ENCODE assay signal across 19 cellular contexts in the genomic region with DNA sequence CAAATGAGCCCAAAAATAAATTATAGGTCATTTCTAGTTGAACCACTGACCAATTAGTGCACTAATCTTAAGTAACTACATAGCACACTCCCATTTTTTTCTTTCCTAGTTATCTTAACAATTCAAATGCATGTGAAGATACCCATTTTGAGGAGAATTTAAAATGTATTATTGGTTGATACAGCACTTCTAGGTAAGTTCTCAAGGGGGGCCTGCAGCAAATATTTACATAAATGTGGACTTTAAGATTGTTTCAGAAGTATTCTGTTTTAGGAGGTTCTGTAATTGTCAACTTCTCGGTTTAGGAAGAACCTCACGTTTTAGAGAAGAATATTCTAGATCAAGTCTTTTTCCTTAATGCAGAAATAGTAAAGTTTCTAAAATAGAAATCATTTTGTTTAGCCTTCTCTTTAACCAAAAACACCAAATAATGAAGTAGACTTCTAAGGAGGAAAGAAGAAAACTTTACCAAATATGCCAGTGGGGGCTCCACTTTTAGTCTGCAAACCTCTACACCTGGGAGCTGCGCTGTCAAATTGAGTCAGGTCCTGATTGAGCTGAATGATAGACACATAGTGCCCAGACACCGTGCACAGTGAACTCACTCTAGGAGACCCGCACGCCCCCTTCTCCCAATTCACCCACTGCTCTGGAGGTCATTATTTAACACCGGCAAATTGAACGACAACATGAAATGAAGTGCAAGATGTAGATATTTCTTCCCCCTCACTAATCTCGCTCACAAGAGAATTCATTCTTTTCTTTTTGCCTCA.
DNase-seq lines count a peak whose midpoint lies in the region; ATAC-seq, FAIRE-seq and TF ChIP-seq lines count a peak whose summit lies in the region.
"Had no signal": no experiment of that assay in that cellular context is flagged by ENCODE, and none has a peak within 500 bp of the region (broad histone marks: within the 10 kb centered on the region; RNA-seq: fewer than 3 reads in every experiment).

No MANE protein-coding gene starts in this region.

- no peaks in the 10 kb centered on the region for H3K9me3 ChIP-seq in Loucy (ENCODE audit: insufficient read depth, low read depth, low read length)
- no peaks in the 10 kb centered on the region for H3K9me3 ChIP-seq in small intestine (ENCODE audit: control insufficient read depth, low read depth)
- H3K9me3 ChIP-seq: Caco-2, HAP-1 had no signal

- H3K4me2 ChIP-seq in Loucy (ENCODE audit: low read depth, low read length, poor library complexity, severe bottlenecking) (peak overlapping the region; percentile 86), mesendoderm (ENCODE audit: low read length) (no peak overlapping the region)

- H3K18ac ChIP-seq in mesendoderm (ENCODE audit: low read length): peak overlapping the region; percentile 70

- peaks cover 88% of the 10 kb centered on the region for H3K79me2 ChIP-seq in Loucy (ENCODE audit: insufficient read depth, low read length)
- H3K79me2 ChIP-seq in mesendoderm (ENCODE audit: control insufficient read depth, insufficient read depth, low read length): no peaks in the 10 kb centered on the region

- TF ChIP-seq CTCF in Loucy (conservative IDR thresholded peaks at IDR 0.05; ENCODE audit: low read length): peak; percentile 2; the same call in 1 of the 2 replicates

- ATAC-seq in activated naive CD4-positive, alpha-beta T cell treated with anti-CD3 and anti-CD28 coated beads, Interleukin-2, amount 50 U/mL, for 72 hours: no peak
- ATAC-seq: HepG2 had no signal

- H3K27ac Mint-ChIP-seq in activated naive CD4-positive, alpha-beta T cell treated with anti-CD3 and anti-CD28 coated beads, Interleukin-2, amount 50 U/mL, for 24 hours: peak overlapping the region; percentile 62
- H3K27ac Mint-ChIP-seq in activated naive CD4-positive, alpha-beta T cell treated with anti-CD3 and anti-CD28 coated beads, Interleukin-2, amount 50 U/mL, for 72 hours: peak overlapping the region in 1 of 2 donors; percentile 12

- no peak overlapping the region for H2AFZ ChIP-seq in Loucy (ENCODE audit: low read length)

- H3K27ac ChIP-seq in mesendoderm (ENCODE audit: low read depth, low read length) (no peak overlapping the region), small intestine (ENCODE audit: low read depth in 1 of 2, low read length in 1 of 2) (no peak overlapping the region)
- H3K27ac ChIP-seq: BLaER1 had no signal

- H3K56ac ChIP-seq in mesendoderm (ENCODE audit: low read length): peak overlapping the region; percentile 17

- no peaks in the 10 kb centered on the region for H3K9me2 ChIP-seq in Loucy (replicated peaks; ENCODE audit: low read depth, low read length)

- no peak overlapping the region for H3K4me3 Mint-ChIP-seq in activated naive CD4-positive, alpha-beta T cell treated with anti-CD3 and anti-CD28 coated beads, Interleukin-2, amount 50 U/mL, for 24 hours
- H3K4me3 Mint-ChIP-seq: CD8-positive, alpha-beta memory T cell had no signal

- peaks cover 25% of the 10 kb centered on the region for H3F3A ChIP-seq in Loucy (ENCODE audit: low read depth)

- peak overlapping the region; percentile 54 for H2BK120ac ChIP-seq in mesendoderm (ENCODE audit: low read depth, low read length)

- H3K9ac ChIP-seq in Loucy (ENCODE audit: low read depth, low read length, poor library complexity, severe bottlenecking) (peak overlapping the region; percentile 84), mesendoderm (ENCODE audit: low read length) (no peak overlapping the region)
- H3K9ac ChIP-seq: BLaER1 had no signal

- H4K8ac ChIP-seq in mesendoderm (ENCODE audit: low read depth, low read length): no peak overlapping the region

- H3K9me3 Mint-ChIP-seq in activated naive CD4-positive, alpha-beta T cell treated with anti-CD3 and anti-CD28 coated beads, Interleukin-2, amount 50 U/mL, for 24 hours: no peaks in the 10 kb centered on the region
- no peaks in the 10 kb centered on the region for H3K9me3 Mint-ChIP-seq in activated naive CD4-positive, alpha-beta T cell treated with anti-CD3 and anti-CD28 coated beads, Interleukin-2, amount 50 U/mL, for 72 hours
- H3K9me3 Mint-ChIP-seq: CD8-positive, alpha-beta memory T cell had no signal

- no peak overlapping the region for H4K5ac ChIP-seq in mesendoderm (ENCODE audit: low read length)

- no peak overlapping the region for H2BK15ac ChIP-seq in mesendoderm (replicated peaks; ENCODE audit: low read depth)

- H3K23ac ChIP-seq in mesendoderm (ENCODE audit: low read length): no peak overlapping the region

- DNase-seq in activated naive CD4-positive, alpha-beta T cell treated with anti-CD3 and anti-CD28 coated beads, Interleukin-2, amount 50 U/mL, for 72 hours (ENCODE audit: low spot score in 2 of 2): no peak
- no peak for DNase-seq in mesendoderm
- no peak for DNase-seq in small intestine
- DNase-seq in NCI-H1930 (lab: John Stamatoyannopoulos, UW): no peak
- DNase-seq in cortex of kidney (lab: John Stamatoyannopoulos, UW): no peak
- DNase-seq: 8988T; AML-193; Caco-2; CD8-positive, alpha-beta memory T cell; DND-41; GDM1 had no signal

- no peak for FAIRE-seq in small intestine (lab: Jason Lieb, UNC)
- FAIRE-seq: GM19239, H1, HepG2, HTR-8/SVneo had no signal

- no peaks in the 10 kb centered on the region for H3K36me3 Mint-ChIP-seq in activated naive CD4-positive, alpha-beta T cell treated with anti-CD3 and anti-CD28 coated beads, Interleukin-2, amount 50 U/mL, for 24 hours
- H3K36me3 Mint-ChIP-seq in activated naive CD4-positive, alpha-beta T cell treated with anti-CD3 and anti-CD28 coated beads, Interleukin-2, amount 50 U/mL, for 72 hours: peaks cover 1 to 9% of the 10 kb centered on the region in 2 donors

- H3K4me3 ChIP-seq in Loucy (ENCODE audit: low read length, poor library complexity, severe bottlenecking) (no peak overlapping the region), mesendoderm (ENCODE audit: low read length) (no peak overlapping the region), small intestine (ENCODE audit: low read depth in 1 of 2, low read length in 2 of 2) (no peak overlapping the region)
- H3K4me3 ChIP-seq: BLaER1, HAP-1 had no signal

- H3K27me3 Mint-ChIP-seq in activated naive CD4-positive, alpha-beta T cell treated with anti-CD3 and anti-CD28 coated beads, Interleukin-2, amount 50 U/mL, for 24 hours: no peaks in the 10 kb centered on the region
- H3K27me3 Mint-ChIP-seq: CD8-positive, alpha-beta memory T cell had no signal

- no peak overlapping the region for H2BK5ac ChIP-seq in mesendoderm (ENCODE audit: low read length)

- H3K4me1 Mint-ChIP-seq in activated naive CD4-positive, alpha-beta T cell treated with anti-CD3 and anti-CD28 coated beads, Interleukin-2, amount 50 U/mL, for 24 hours: peaks cover 67% of the 10 kb centered on the region

- H3K79me1 ChIP-seq in mesendoderm (ENCODE audit: low read length): no peaks in the 10 kb centered on the region

- H3K4me1 ChIP-seq in Loucy (ENCODE audit: insufficient read depth, low read length, poor library complexity, severe bottlenecking) (peaks cover 71% of the 10 kb centered on the region), mesendoderm (ENCODE audit: control insufficient read depth, low read depth, low read length) (peaks cover 7% of the 10 kb centered on the region), small intestine (ENCODE audit: control insufficient read depth in 2 of 2, insufficient read depth in 1 of 2, low read depth in 1 of 2, low read length in 1 of 2) (peaks cover 2 to 7% of the 10 kb centered on the region in 2 donors)

- no peak overlapping the region for H3K4ac ChIP-seq in mesendoderm (ENCODE audit: low read depth, low read length)

- 0 out of 2 replicates have a peak, but pooled peaks cover 4% of the 10 kb centered on the region for H3K36me3 ChIP-seq in Loucy (ENCODE audit: insufficient read depth, low read length)
- no peaks in the 10 kb centered on the region for H3K36me3 ChIP-seq in mesendoderm (ENCODE audit: control insufficient read depth, insufficient read depth, low read length)
- no peaks in the 10 kb centered on the region for H3K36me3 ChIP-seq in small intestine (ENCODE audit: control insufficient read depth in 2 of 2, insufficient read depth in 2 of 2, low read length in 2 of 2)
- H3K36me3 ChIP-seq: HAP-1 had no signal

- H2AK5ac ChIP-seq in mesendoderm (ENCODE audit: low read length): no peak overlapping the region

- H4K20me1 ChIP-seq in Loucy (ENCODE audit: insufficient read depth, low read length, poor library complexity, severe bottlenecking): peaks cover 49% of the 10 kb centered on the region

- H3K27me3 ChIP-seq in Loucy (ENCODE audit: insufficient read depth, low read length, poor library complexity, severe bottlenecking) (no peaks in the 10 kb centered on the region), mesendoderm (ENCODE audit: insufficient read depth, low read length, poor library complexity) (no peaks in the 10 kb centered on the region), small intestine (ENCODE audit: control insufficient read depth in 2 of 2, insufficient read depth in 2 of 2, low read length in 2 of 2) (no peaks in the 10 kb centered on the region)
- H3K27me3 ChIP-seq: BLaER1 had no signal

- no CpG with 5 or more reads among the region's 9 CpGs for WGBS in mesendoderm (ENCODE audit: extremely low coverage, insufficient coverage, low lambda C conversion rate)
- 91 to 95% (median 94%) methylated on average over 9 of the region's 9 CpGs for WGBS in small intestine, 3 donors
